In genomic region chr12:92039048-92039447, GRCh38 we compare ENCODE assay signal across 1 cellular context.
TF ChIP-seq lines count a peak whose summit lies in the region.

No MANE protein-coding gene starts in this region.

TF ChIP-seq in GM23338, 12 proteins besides CTCF, POLR2A, EP300 and RAD21 (continued from another document):
- no peak for TF ChIP-seq REST (IDR thresholded peaks at IDR 0.05; ENCODE audit: unreplicated experiment)
- TF ChIP-seq STAT1 (IDR thresholded peaks at IDR 0.05; ENCODE audit: unreplicated experiment): no peak
- TF ChIP-seq JUNB (IDR thresholded peaks at IDR 0.05; ENCODE audit: unreplicated experiment): no peak
- TF ChIP-seq ETS1 (IDR thresholded peaks at IDR 0.05): no peak
